Comparison of ENCODE assay signal across 13 cellular contexts in the genomic region with DNA sequence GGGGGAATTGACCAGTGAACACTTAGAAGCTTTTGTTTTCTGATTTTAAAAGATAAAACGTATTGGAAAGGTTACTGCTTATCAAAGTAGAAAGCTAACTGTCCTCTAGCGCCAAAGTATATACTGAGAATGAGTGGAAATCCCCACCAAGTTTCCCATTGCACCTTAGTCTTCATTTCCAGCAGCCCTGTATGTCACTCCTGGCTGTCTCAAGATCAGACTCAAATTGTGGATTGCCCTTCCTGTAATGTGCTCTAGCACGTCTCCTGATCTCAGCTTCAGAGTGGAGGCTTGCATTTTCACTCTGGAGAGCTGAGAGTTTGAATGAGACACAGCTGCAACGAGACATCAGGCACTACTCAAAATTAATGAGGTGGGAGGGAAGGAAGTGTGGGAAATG. TPM values are rescaled to one million over a fixed set of nuclear protein-coding genes. Genes with fewer than 3 reads are reported as not detected.
DNase-seq lines count a peak whose midpoint lies in the region; ATAC-seq and TF ChIP-seq lines count a peak whose summit lies in the region.
"Had no signal": no experiment of that assay in that cellular context is flagged by ENCODE, and none has a peak within 500 bp of the region (broad histone marks: within the 10 kb centered on the region; RNA-seq: fewer than 3 reads in every experiment).

No MANE protein-coding gene starts in this region.

- no peaks in the 10 kb centered on the region for H3K4me1 ChIP-seq in smooth muscle cell (ENCODE audit: low read depth)
- H3K4me1 ChIP-seq in BE2C: no peaks in the 10 kb centered on the region

- no peaks in the 10 kb centered on the region for H3K27me3 Mint-ChIP-seq in activated CD4-positive, alpha-beta T cell treated with anti-CD3 and anti-CD28 coated beads, Interleukin-2, amount 10 ng/mL, durations not matched to agents 24 days and 14 days
- H3K27me3 Mint-ChIP-seq in activated CD4-positive, alpha-beta T cell treated with anti-CD3 and anti-CD28 coated beads, Interleukin-2, amount 10 ng/mL, durations not matched to agents 7 days and 5 days: no peaks in the 10 kb centered on the region
- H3K27me3 Mint-ChIP-seq in naive thymus-derived CD8-positive, alpha-beta T cell: no peaks in the 10 kb centered on the region

- DNase-seq in activated CD4-positive, alpha-beta T cell treated with anti-CD3 and anti-CD28 coated beads, Interleukin-2, amount 10 ng/mL, durations not matched to agents 24 days and 14 days: no peak
- DNase-seq in activated CD4-positive, alpha-beta T cell treated with anti-CD3 and anti-CD28 coated beads, Interleukin-2, amount 10 ng/mL, durations not matched to agents 7 days and 5 days: no peak
- DNase-seq in naive thymus-derived CD8-positive, alpha-beta T cell: no peak
- no peak for DNase-seq in smooth muscle cell (lab: John Stamatoyannopoulos, UW; ENCODE audit: unreplicated experiment)
- no peak for DNase-seq in NCI-H1048 (lab: John Stamatoyannopoulos, UW)
- DNase-seq in BE2C: no peak
- DNase-seq: NCI-H1930; stimulated activated CD4-positive, alpha-beta T cell treated with anti-CD3 and anti-CD28 coated beads, Interleukin-2, amount 100 ng/mL, for 24 hours; substantia nigra had no signal

- H3K79me2 ChIP-seq in smooth muscle cell (ENCODE audit: low read depth): no peaks in the 10 kb centered on the region

- H3K36me3 Mint-ChIP-seq in activated CD4-positive, alpha-beta T cell treated with anti-CD3 and anti-CD28 coated beads, Interleukin-2, amount 10 ng/mL, durations not matched to agents 24 days and 14 days (ENCODE audit: low read depth): peaks cover 23% of the 10 kb centered on the region
- H3K36me3 Mint-ChIP-seq in activated CD4-positive, alpha-beta T cell treated with anti-CD3 and anti-CD28 coated beads, Interleukin-2, amount 10 ng/mL, durations not matched to agents 7 days and 5 days (ENCODE audit: low read depth): peaks cover 18% of the 10 kb centered on the region
- H3K36me3 Mint-ChIP-seq in naive thymus-derived CD8-positive, alpha-beta T cell: peaks cover 0 to 64% (median 9%) of the 10 kb centered on the region in 3 donors

- no peaks in the 10 kb centered on the region for H4K20me1 ChIP-seq in smooth muscle cell (ENCODE audit: low read depth)

- H3K9me3 ChIP-seq in smooth muscle cell (replicated peaks; ENCODE audit: low read depth) (no peaks in the 10 kb centered on the region), BE2C (no peaks in the 10 kb centered on the region)

- WGBS in smooth muscle cell (ENCODE audit: low lambda C conversion rate): 82% methylated on average over 4 of the region's 4 CpGs

- intact Hi-C loops in activated CD4-positive, alpha-beta T cell treated with anti-CD3 and anti-CD28 coated beads, Interleukin-2, amount 10 ng/mL, durations not matched to agents 24 days and 14 days (cut with micrococcal nuclease): no loop called here

- no peak overlapping the region for H3K4me2 ChIP-seq in smooth muscle cell

- POLR2A ChIA-PET in activated CD4-positive, alpha-beta T cell treated with anti-CD3 and anti-CD28 coated beads, Interleukin-2, amount 10 ng/mL, durations not matched to agents 7 days and 5 days (lab: Charles Lee): no interaction called here
- POLR2A ChIA-PET in naive thymus-derived CD8-positive, alpha-beta T cell (lab: Charles Lee): no interaction called here

- no peak overlapping the region for H3K4me3 Mint-ChIP-seq in activated CD4-positive, alpha-beta T cell treated with anti-CD3 and anti-CD28 coated beads, Interleukin-2, amount 10 ng/mL, durations not matched to agents 24 days and 14 days
- no peak overlapping the region for H3K4me3 Mint-ChIP-seq in activated CD4-positive, alpha-beta T cell treated with anti-CD3 and anti-CD28 coated beads, Interleukin-2, amount 10 ng/mL, durations not matched to agents 7 days and 5 days
- no peak overlapping the region for H3K4me3 Mint-ChIP-seq in naive thymus-derived CD8-positive, alpha-beta T cell

- ATAC-seq in GM21447 (IDR thresholded peaks at IDR 0.05; ENCODE audit: unreplicated experiment) (peak; percentile 81), HG03103 (IDR thresholded peaks at IDR 0.05; ENCODE audit: low read depth, unreplicated experiment) (peak; percentile 47)
- ATAC-seq in naive thymus-derived CD8-positive, alpha-beta T cell: no peak

- H3K9ac ChIP-seq in smooth muscle cell (ENCODE audit: low read depth): no peak overlapping the region

- CTCF ChIA-PET in activated CD4-positive, alpha-beta T cell treated with anti-CD3 and anti-CD28 coated beads, Interleukin-2, amount 10 ng/mL, durations not matched to agents 7 days and 5 days (lab: Charles Lee): interaction anchor here (0.7 kb wide), 1 partner anchor 9 kb away, joined by 3 read pairs; no protein-coding TSS in a partner anchor

- no peaks in the 10 kb centered on the region for H3F3A ChIP-seq in smooth muscle cell (ENCODE audit: low read depth)

- H3K36me3 ChIP-seq in smooth muscle cell (ENCODE audit: low read depth): peaks cover 10% of the 10 kb centered on the region
- H3K36me3 ChIP-seq in BE2C: peaks cover 12% of the 10 kb centered on the region

- H3K27me3 ChIP-seq in smooth muscle cell (ENCODE audit: low read depth) (no peaks in the 10 kb centered on the region), BE2C (no peaks in the 10 kb centered on the region)

- H3K27ac ChIP-seq in smooth muscle cell (ENCODE audit: low read depth): no peak overlapping the region

- H2AFZ ChIP-seq in smooth muscle cell (ENCODE audit: low read depth): no peak overlapping the region

- H3K27ac Mint-ChIP-seq in activated CD4-positive, alpha-beta T cell treated with anti-CD3 and anti-CD28 coated beads, Interleukin-2, amount 10 ng/mL, durations not matched to agents 24 days and 14 days: peak overlapping the region; percentile 56
- H3K27ac Mint-ChIP-seq in activated CD4-positive, alpha-beta T cell treated with anti-CD3 and anti-CD28 coated beads, Interleukin-2, amount 10 ng/mL, durations not matched to agents 7 days and 5 days: no peak overlapping the region
- H3K27ac Mint-ChIP-seq in naive thymus-derived CD8-positive, alpha-beta T cell: peak overlapping the region in 6 of 10 donors; percentile 0 to 56 (median 26)

- TF ChIP-seq CTCF in smooth muscle cell (IDR thresholded peaks at IDR 0.05; ENCODE audit: borderline replicate concordance, insufficient read depth, poor library complexity, severe bottlenecking) (no peak), BE2C (IDR thresholded peaks at IDR 0.05; ENCODE audit: low read depth, low read length) (no peak)

- H3K4me1 Mint-ChIP-seq in activated CD4-positive, alpha-beta T cell treated with anti-CD3 and anti-CD28 coated beads, Interleukin-2, amount 10 ng/mL, durations not matched to agents 24 days and 14 days: peaks cover 9% of the 10 kb centered on the region
- peaks cover 4% of the 10 kb centered on the region for H3K4me1 Mint-ChIP-seq in activated CD4-positive, alpha-beta T cell treated with anti-CD3 and anti-CD28 coated beads, Interleukin-2, amount 10 ng/mL, durations not matched to agents 7 days and 5 days
- H3K4me1 Mint-ChIP-seq in naive thymus-derived CD8-positive, alpha-beta T cell: no peaks in the 10 kb centered on the region

- H3K9me3 Mint-ChIP-seq in activated CD4-positive, alpha-beta T cell treated with anti-CD3 and anti-CD28 coated beads, Interleukin-2, amount 10 ng/mL, durations not matched to agents 24 days and 14 days: no peaks in the 10 kb centered on the region
- no peaks in the 10 kb centered on the region for H3K9me3 Mint-ChIP-seq in activated CD4-positive, alpha-beta T cell treated with anti-CD3 and anti-CD28 coated beads, Interleukin-2, amount 10 ng/mL, durations not matched to agents 7 days and 5 days
- no peaks in the 10 kb centered on the region for H3K9me3 Mint-ChIP-seq in naive thymus-derived CD8-positive, alpha-beta T cell

- H3K4me3 ChIP-seq in smooth muscle cell: no peak overlapping the region
- no peak overlapping the region for H3K4me3 ChIP-seq in BE2C (ENCODE audit: low read depth, low read length)

RNA-seq across cellular contexts. Expression of a gene that starts 26.6 kb away (rescaled TPM):
- total RNA-seq in activated CD4-positive, alpha-beta T cell treated with anti-CD3 and anti-CD28 coated beads, Interleukin-2, amount 10 ng/mL, durations not matched to agents 24 days and 14 days: 69.5 and 71.6 TPM in 2 replicates
- total RNA-seq in activated CD4-positive, alpha-beta T cell treated with anti-CD3 and anti-CD28 coated beads, Interleukin-2, amount 10 ng/mL, durations not matched to agents 7 days and 5 days: 10 to 100 TPM; 64.5 to 79.4 TPM
- total RNA-seq in naive thymus-derived CD8-positive, alpha-beta T cell: 10 to 100 TPM; 61.6 to 66.3 TPM
- polyA plus RNA-seq in naive thymus-derived CD8-positive, alpha-beta T cell: 100 to 1,000 TPM; 124 to 141 (median 134) TPM
- 119 and 121 TPM in 2 replicates for total RNA-seq in smooth muscle cell
- polyA plus RNA-seq in smooth muscle cell: 94.6 and 106 TPM in 2 replicates
- 61.3 TPM for polyA plus RNA-seq in BE2C (2012; ENCODE audit: insufficient read depth, insufficient read length, low read depth)

RNA-seq across cellular contexts. Expression of a gene that starts 27.5 kb away (rescaled TPM):
- total RNA-seq in activated CD4-positive, alpha-beta T cell treated with anti-CD3 and anti-CD28 coated beads, Interleukin-2, amount 10 ng/mL, durations not matched to agents 24 days and 14 days: not detected in 2 replicates
- total RNA-seq in activated CD4-positive, alpha-beta T cell treated with anti-CD3 and anti-CD28 coated beads, Interleukin-2, amount 10 ng/mL, durations not matched to agents 7 days and 5 days: not detected
- not detected for total RNA-seq in naive thymus-derived CD8-positive, alpha-beta T cell
- not detected for polyA plus RNA-seq in naive thymus-derived CD8-positive, alpha-beta T cell
- total RNA-seq in smooth muscle cell: not detected in 2 replicates
- polyA plus RNA-seq in smooth muscle cell: not detected in 2 replicates
- polyA plus RNA-seq in BE2C (2012; ENCODE audit: insufficient read depth, insufficient read length, low read depth): not detected
- total RNA-seq: chondrocyte, kidney epithelial cell had no signal

RNA-seq across cellular contexts. Expression of a gene that starts 36.1 kb away (rescaled TPM):
- not detected in 2 replicates for total RNA-seq in activated CD4-positive, alpha-beta T cell treated with anti-CD3 and anti-CD28 coated beads, Interleukin-2, amount 10 ng/mL, durations not matched to agents 24 days and 14 days
- not detected for total RNA-seq in activated CD4-positive, alpha-beta T cell treated with anti-CD3 and anti-CD28 coated beads, Interleukin-2, amount 10 ng/mL, durations not matched to agents 7 days and 5 days
- total RNA-seq in naive thymus-derived CD8-positive, alpha-beta T cell: not detected
- not detected for polyA plus RNA-seq in naive thymus-derived CD8-positive, alpha-beta T cell
- total RNA-seq in smooth muscle cell: not detected in 2 replicates
- not detected in 2 replicates for polyA plus RNA-seq in smooth muscle cell
- not detected for polyA plus RNA-seq in BE2C (2012; ENCODE audit: insufficient read depth, insufficient read length, low read depth)
- total RNA-seq: chondrocyte, kidney epithelial cell had no signal

Comparison
In these comparisons a context has a peak if more than half of its experiments do, and no peak if none do; other contexts are left out.
1. ATAC-seq: peak in GM21447 (single experiment) and HG03103 (single experiment); none in naive thymus-derived CD8-positive, alpha-beta T cell (0 of 2).